1 cellular context compared by ENCODE assay signal in genomic region chr16:72999541-73000019, GRCh38.
A peak's percentile ranks its signal among the peaks of the same experiment; 100 is the strongest.
TF ChIP-seq lines count a peak whose summit lies in the region.

No MANE protein-coding gene starts in this region.

TF ChIP-seq in HepG2, 621 proteins besides CTCF, POLR2A, EP300 and RAD21 (continued from another document):
- TF ChIP-seq UBTF (CRISPR knock-in tag; IDR thresholded peaks at IDR 0.05): no peak
- peak; percentile 48; the same call in 1 of the 2 replicates for TF ChIP-seq EED (CRISPR knock-in tag; IDR thresholded peaks at IDR 0.05)
- TF ChIP-seq FOXO1 (CRISPR knock-in tag; IDR thresholded peaks at IDR 0.05): no peak
- peak; percentile 64 for TF ChIP-seq ZNF781 (CRISPR knock-in tag; IDR thresholded peaks at IDR 0.05; ENCODE audit: borderline replicate concordance, not compliant biosample characterization)
- 0 out of 2 replicates have a peak, but pooled peaks have one; percentile 41 for TF ChIP-seq ZNF724P (CRISPR knock-in tag; IDR thresholded peaks at IDR 0.05; ENCODE audit: borderline replicate concordance)
TF ChIP-seq in HepG2: peak in this region for 9.
